9 cellular contexts compared by ENCODE assay signal in genomic region chr19:871446-872265, GRCh38. TPM values are rescaled to one million over a fixed set of nuclear protein-coding genes. Genes with fewer than 3 reads are reported as not detected.
A peak's percentile ranks its signal among the peaks of the same experiment; 100 is the strongest.
DNase-seq lines count a peak whose midpoint lies in the region; ATAC-seq and TF ChIP-seq lines count a peak whose summit lies in the region.
"Had no signal": no experiment of that assay in that cellular context is flagged by ENCODE, and none has a peak within 500 bp of the region (broad histone marks: within the 10 kb centered on the region; RNA-seq: fewer than 3 reads in every experiment).

No MANE protein-coding gene starts in this region.

- H3K9me3 ChIP-seq in BLaER1 treated with 17β-estradiol and CSF1 and Interleukin-3, amounts not matched to agents 10 nM and 100 nM (replicated peaks in 1 of 11): no peaks in the 10 kb centered on the region
- H3K9me3 ChIP-seq in adipocyte (ENCODE audit: control insufficient read depth, low read length) (no peaks in the 10 kb centered on the region), mucosa of rectum (ENCODE audit: control insufficient read depth in 2 of 2, low read length in 2 of 2) (no peaks in the 10 kb centered on the region), tibial artery (no peaks in the 10 kb centered on the region), body of pancreas (no peaks in the 10 kb centered on the region)

- peaks cover 57 to 76% (median 66%) of the 10 kb centered on the region in 11 experiments for H3K36me3 ChIP-seq in BLaER1 treated with 17β-estradiol and CSF1 and Interleukin-3, amounts not matched to agents 10 nM and 100 nM
- H3K36me3 ChIP-seq in adipocyte (ENCODE audit: control insufficient read depth, insufficient read depth, low read length, severe bottlenecking) (peaks cover 18% of the 10 kb centered on the region), mucosa of rectum (ENCODE audit: control insufficient read depth in 2 of 2, insufficient read depth in 2 of 2, low read length in 2 of 2) (peaks cover 14 to 18% of the 10 kb centered on the region in 2 donors), tibial artery (peaks cover 34 to 93% (median 66%) of the 10 kb centered on the region in 3 donors), body of pancreas (replicated peaks in 1 of 2; ENCODE audit: insufficient read depth in 1 of 2, low read depth in 2 of 2) (peaks cover 2 to 8% of the 10 kb centered on the region in 2 donors)

- H3K4me3 ChIP-seq in BLaER1 treated with 17β-estradiol and CSF1 and Interleukin-3, amounts not matched to agents 10 nM and 100 nM: peak overlapping the region in 2 of 10 experiments; percentile 26 to 38; a peak in 3 of 20 replicates
- H3K4me3 ChIP-seq in adipocyte (ENCODE audit: low read length): no peak overlapping the region
- H3K4me3 ChIP-seq in mucosa of rectum (ENCODE audit: low read length in 2 of 2): peak overlapping the region in 1 of 2 donors; percentile 64
- H3K4me3 ChIP-seq in tibial artery: no peak overlapping the region
- H3K4me3 ChIP-seq in body of pancreas: no peak overlapping the region

- 91 to 93% methylated on average over 15 to 18 of the region's 33 CpGs for WGBS in body of pancreas, 2 donors

- peak overlapping the region in 10 of 11 experiments; percentile 22 to 77 (median 66); a peak in 17 of 22 replicates for H3K27ac ChIP-seq in BLaER1 treated with 17β-estradiol and CSF1 and Interleukin-3, amounts not matched to agents 10 nM and 100 nM
- H3K27ac ChIP-seq in mucosa of rectum (ENCODE audit: low read depth in 2 of 2, low read length in 2 of 2) (peak overlapping the region; percentile 88 to 97), tibial artery (peak overlapping the region in 1 of 2 donors; percentile 30), body of pancreas (no peak overlapping the region)

- H3K4me2 ChIP-seq in BLaER1 treated with 17β-estradiol and CSF1 and Interleukin-3, amounts not matched to agents 10 nM and 100 nM: peak overlapping the region; percentile 66 to 84 (median 76)

- intact Hi-C loops in tibial artery (cut with DNase I; ENCODE audit: low total_unique reads): no loop called here
- intact Hi-C loops in body of pancreas (cut with DNase I): no loop called here

- TF ChIP-seq CTCF in tibial artery (IDR thresholded peaks at IDR 0.05): no peak
- TF ChIP-seq CTCF in body of pancreas (IDR thresholded peaks at IDR 0.05): no peak

- peaks cover 20 to 47% (median 44%) of the 10 kb centered on the region in 10 experiments for H3K4me1 ChIP-seq in BLaER1 treated with 17β-estradiol and CSF1 and Interleukin-3, amounts not matched to agents 10 nM and 100 nM
- peaks cover 23% of the 10 kb centered on the region for H3K4me1 ChIP-seq in adipocyte (ENCODE audit: control insufficient read depth, insufficient read depth, low read length)
- H3K4me1 ChIP-seq in mucosa of rectum (ENCODE audit: control insufficient read depth in 2 of 2, insufficient read depth in 2 of 2, low read length in 2 of 2): peaks cover 11 to 20% of the 10 kb centered on the region in 2 donors
- H3K4me1 ChIP-seq in tibial artery: peaks cover 0 to 16% (median 10%) of the 10 kb centered on the region in 4 donors
- peaks cover 3% of the 10 kb centered on the region for H3K4me1 ChIP-seq in body of pancreas

- peak overlapping the region in 10 of 11 experiments; percentile 32 to 67 (median 58); a peak in 15 of 22 replicates for H3K9ac ChIP-seq in BLaER1 treated with 17β-estradiol and CSF1 and Interleukin-3, amounts not matched to agents 10 nM and 100 nM
- H3K9ac ChIP-seq in adipocyte (ENCODE audit: low read length) (no peak overlapping the region), mucosa of rectum (ENCODE audit: low read depth in 1 of 2, low read length in 2 of 2) (peak overlapping the region; percentile 56 to 76)

- peaks cover under 1 to 55% (median 19%) of the 10 kb centered on the region in 11 experiments; a peak in 17 of 22 replicates for H4K20me1 ChIP-seq in BLaER1 treated with 17β-estradiol and CSF1 and Interleukin-3, amounts not matched to agents 10 nM and 100 nM

- TF ChIP-seq POLR2A in body of pancreas (IDR thresholded peaks at IDR 0.05): no peak

- DNase-seq in HCEC 1CT (peak; percentile 11), adipocyte (ENCODE audit: low read depth) (peak; percentile 45), inferior parietal cortex (ENCODE audit: extremely low spot score) (no peak), tibial artery (no peak), body of pancreas (no peak)

- ATAC-seq in GM18861 (IDR thresholded peaks at IDR 0.05; ENCODE audit: unreplicated experiment): no peak
- ATAC-seq in body of pancreas: no peak

- no peaks in the 10 kb centered on the region for H3K27me3 ChIP-seq in BLaER1 treated with 17β-estradiol and CSF1 and Interleukin-3, amounts not matched to agents 10 nM and 100 nM
- H3K27me3 ChIP-seq in adipocyte (replicated peaks; ENCODE audit: control insufficient read depth, insufficient read depth, low read length) (no peaks in the 10 kb centered on the region), mucosa of rectum (ENCODE audit: control insufficient read depth in 2 of 2, insufficient read depth in 2 of 2, low read length in 2 of 2) (no peaks in the 10 kb centered on the region), tibial artery (no peaks in the 10 kb centered on the region), body of pancreas (no peaks in the 10 kb centered on the region)

RNA-seq across cellular contexts. Expression of gene CFD, which starts 12.2 kb away (rescaled TPM):
- 100 to 1,000 TPM; 134 to 825 TPM for total RNA-seq in body of pancreas

RNA-seq across cellular contexts. Expression of gene ELANE, which starts 19.6 kb away (rescaled TPM):
- not detected for total RNA-seq in body of pancreas

RNA-seq across cellular contexts. Expression of gene MED16, which starts 21.3 kb away (rescaled TPM):
- total RNA-seq in body of pancreas: 10 to 100 TPM; 35.0 to 49.8 TPM

RNA-seq across cellular contexts. Expression of gene RNU6-9, which starts 21.6 kb away (rescaled TPM):
- not detected for total RNA-seq in body of pancreas
- total RNA-seq: liver had no signal

RNA-seq across cellular contexts. Expression of gene PRTN3, which starts 30.9 kb away (rescaled TPM):
- under 1 TPM in 1 of 2 donors, not detected in 1; 0.99 TPM for total RNA-seq in body of pancreas

Comparison
In these comparisons a context has a peak if more than half of its experiments do, and no peak if none do; other contexts are left out.
1. H3K27ac ChIP-seq: peak in BLaER1 treated with 17β-estradiol and CSF1 and Interleukin-3, amounts not matched to agents 10 nM and 100 nM (10 of 11) and mucosa of rectum (2 of 2); none in body of pancreas (0 of 4).
2. DNase-seq: peak in HCEC 1CT (single experiment) and adipocyte (single experiment); none in inferior parietal cortex (single experiment), tibial artery (0 of 2) and body of pancreas (0 of 4).